29 cellular contexts compared by ENCODE assay signal in genomic region chr20:2816030-2816582, GRCh38. TPM values are rescaled to one million over a fixed set of nuclear protein-coding genes. Genes with fewer than 3 reads are reported as not detected.
DNase-seq lines count a peak whose midpoint lies in the region; ATAC-seq and TF ChIP-seq lines count a peak whose summit lies in the region.
"Had no signal": no experiment of that assay in that cellular context is flagged by ENCODE, and none has a peak within 500 bp of the region (broad histone marks: within the 10 kb centered on the region; RNA-seq: fewer than 3 reads in every experiment).

Gene TMEM239, plus strand, starts transcription at chr20:2816364. Its CDS starts 191 bp downstream, at chr20:2816555.

- H3K27ac Mint-ChIP-seq in endodermal cell = peak within 1 kb of the TSS; percentile 44
- H3K27ac Mint-ChIP-seq: stimulated activated naive B cell treated with anti-CD40 and anti-IgM and Interleukin-4, amounts not matched to agents 10 μg/mL and 1 μg/mL and 100 μg/mL, for 72 hours had no signal

- H3K4me3 Mint-ChIP-seq in endodermal cell = no peak within 1 kb of the TSS
- H3K4me3 Mint-ChIP-seq: central memory CD8-positive, alpha-beta T cell; stimulated activated naive B cell treated with anti-CD40 and anti-IgM and Interleukin-4, amounts not matched to agents 10 μg/mL and 1 μg/mL and 100 μg/mL, for 72 hours had no signal

- peaks cover 60% of the 10 kb centered on the region for H3K27me3 Mint-ChIP-seq in endodermal cell (ENCODE audit: insufficient read depth)

- peaks cover 11% of the 10 kb centered on the region for H3K9me3 ChIP-seq in SK-N-SH
- no peaks in the 10 kb centered on the region for H3K9me3 ChIP-seq in Karpas-422 (ENCODE audit: low read length)
- peaks cover 9% of the 10 kb centered on the region for H3K9me3 ChIP-seq in endodermal cell (ENCODE audit: control insufficient read depth, low read length)
- no peaks in the 10 kb centered on the region for H3K9me3 ChIP-seq in skeletal muscle satellite cell (replicated peaks; ENCODE audit: low read length)
- H3K9me3 ChIP-seq: neutrophil had no signal

- ATAC-seq in SK-N-SH treated with all-trans-retinoic acid at 6 μM for 48 hours = no peak
- ATAC-seq: activated CD4-positive, CD25-positive, alpha-beta regulatory T cell treated with anti-CD3 and anti-CD28 coated beads, Interleukin-2, amount 50 U/mL, for 24 hours; left lobe of liver; stimulated activated naive B cell treated with anti-CD40 and anti-IgM and Interleukin-4, amounts not matched to agents 10 μg/mL and 1 μg/mL and 100 μg/mL, for 72 hours had no signal

- H3K4me2 ChIP-seq in SK-N-SH (peak within 1 kb of the TSS; percentile 83), Karpas-422 (ENCODE audit: low read depth, low read length, poor library complexity, severe bottlenecking) (no peak within 1 kb of the TSS), skeletal muscle satellite cell (ENCODE audit: low read length) (peak within 1 kb of the TSS; percentile 54)

- H3F3A ChIP-seq in SK-N-SH (replicated peaks; ENCODE audit: insufficient read depth) = peaks cover 13% of the 10 kb centered on the region

- no peak for TF ChIP-seq CTCF in SK-N-SH (IDR thresholded peaks at IDR 0.05)
- no peak for TF ChIP-seq CTCF in endodermal cell (conservative IDR thresholded peaks at IDR 0.05)

- H3K79me2 ChIP-seq in SK-N-SH (ENCODE audit: insufficient read depth) (no peaks in the 10 kb centered on the region), Karpas-422 (ENCODE audit: low read length) (no peaks in the 10 kb centered on the region)

- CTCF ChIA-PET in SK-N-SH (lab: Yijun Ruan, JAX) = no interaction called here

- 80% methylated on average over 8 of the region's 10 CpGs for WGBS in SK-N-SH (ENCODE audit: low lambda C conversion rate)
- WGBS in endodermal cell (ENCODE audit: insufficient coverage in 1 of 2, insufficient read length in 1 of 2), 2 experiments = 77 to 86% methylated on average over 5 to 10 of the region's 10 CpGs

- H3K9me3 Mint-ChIP-seq in endodermal cell = peaks cover 20% of the 10 kb centered on the region
- H3K9me3 Mint-ChIP-seq: central memory CD8-positive, alpha-beta T cell had no signal

- H3K9me2 ChIP-seq in SK-N-SH = no peaks in the 10 kb centered on the region
- no peaks in the 10 kb centered on the region for H3K9me2 ChIP-seq in Karpas-422 (replicated peaks; ENCODE audit: insufficient read depth, low read length)

- H3K4me3 ChIP-seq in SK-N-SH (ENCODE audit: low read depth in 2 of 2, low read length in 1 of 2) = no peak within 1 kb of the TSS
- no peak within 1 kb of the TSS for H3K4me3 ChIP-seq in Karpas-422 (ENCODE audit: low read length)
- no peak within 1 kb of the TSS for H3K4me3 ChIP-seq in endodermal cell (ENCODE audit: low read length)
- H3K4me3 ChIP-seq in skeletal muscle satellite cell (ENCODE audit: low read length) = no peak within 1 kb of the TSS
- H3K4me3 ChIP-seq: esophagus muscularis mucosa, tibial nerve had no signal

- H3K4me1 ChIP-seq in SK-N-SH (ENCODE audit: control insufficient read depth in 1 of 2, insufficient read depth in 2 of 2, low read depth in 1 of 2, low read length in 1 of 2) (peaks cover 10 to 18% of the 10 kb centered on the region in 2 experiments; a peak in 2 of 4 replicates), Karpas-422 (ENCODE audit: low read length) (no peaks in the 10 kb centered on the region), endodermal cell (ENCODE audit: control insufficient read depth, insufficient read depth, low read length) (peaks cover 5% of the 10 kb centered on the region), skeletal muscle satellite cell (ENCODE audit: control insufficient read depth, insufficient read depth, low read length) (peaks cover 28% of the 10 kb centered on the region)

- H3K36me3 Mint-ChIP-seq in endodermal cell (ENCODE audit: low read depth) = no peaks in the 10 kb centered on the region

- peak; percentile 20 for DNase-seq in SK-N-SH
- no peak for DNase-seq in Karpas-422
- peak; percentile 37 for DNase-seq in endodermal cell
- DNase-seq in NCI-H510A treated with DMSO at 0.1 percent for 48 hours (lab: John Stamatoyannopoulos, UW) = no peak
- DNase-seq in amniotic stem cell (lab: John Stamatoyannopoulos, UW) = no peak
- no peak for DNase-seq in retina
- DNase-seq: amygdala; effector CD8-positive, alpha-beta T cell; GDM1; glutamatergic neuron; NCI-H1105; NCI-H2107; NCI-H526 treated with DMSO at 0.1 percent for 48 hours; stimulated activated naive B cell treated with anti-CD40 and anti-IgM and Interleukin-4, amounts not matched to agents 10 μg/mL and 1 μg/mL and 100 μg/mL, for 72 hours had no signal

- H3K36me3 ChIP-seq in SK-N-SH (replicated peaks in 1 of 2; ENCODE audit: control insufficient read depth in 1 of 2, insufficient read depth in 2 of 2, low read length in 1 of 2) = no peaks in the 10 kb centered on the region
- H3K36me3 ChIP-seq in Karpas-422 (ENCODE audit: insufficient read depth, low read length) = no peaks in the 10 kb centered on the region
- no peaks in the 10 kb centered on the region for H3K36me3 ChIP-seq in endodermal cell (ENCODE audit: control insufficient read depth, insufficient read depth, low read length)
- H3K36me3 ChIP-seq in skeletal muscle satellite cell (ENCODE audit: insufficient read depth, low read length) = no peaks in the 10 kb centered on the region
- H3K36me3 ChIP-seq: esophagus muscularis mucosa, neutrophil, tibial nerve had no signal

- H3K4me1 Mint-ChIP-seq in endodermal cell = peaks cover 19% of the 10 kb centered on the region

- TF ChIP-seq RAD21 in SK-N-SH (IDR thresholded peaks at IDR 0.05; ENCODE audit: low read length) = no peak

- POLR2A ChIA-PET in SK-N-SH (lab: Yijun Ruan, JAX) = no interaction called here

- H3K27ac ChIP-seq in SK-N-SH (ENCODE audit: low read depth in 2 of 2, low read length in 1 of 2) (peak within 1 kb of the TSS in 1 of 2 experiments; percentile 72; a peak in 1 of 4 replicates), Karpas-422 (ENCODE audit: low read length) (no peak within 1 kb of the TSS), endodermal cell (ENCODE audit: low read depth, low read length) (no peak within 1 kb of the TSS)
- H3K27ac ChIP-seq: 22Rv1, C4-2B, esophagus muscularis mucosa, neutrophil, tibial nerve had no signal

- H3K27me3 ChIP-seq in SK-N-SH (ENCODE audit: insufficient read depth) (no peaks in the 10 kb centered on the region), Karpas-422 (ENCODE audit: low read length) (no peaks in the 10 kb centered on the region), endodermal cell (ENCODE audit: control insufficient read depth, insufficient read depth, low read length, poor library complexity, severe bottlenecking) (peaks cover 24% of the 10 kb centered on the region), skeletal muscle satellite cell (ENCODE audit: control insufficient read depth, insufficient read depth, low read length) (peaks cover 21% of the 10 kb centered on the region)

- H3K9ac ChIP-seq in SK-N-SH = peak within 1 kb of the TSS; percentile 20; the same call in 1 of the 2 replicates
- H3K9ac ChIP-seq in Karpas-422 (ENCODE audit: low read length) = peak within 1 kb of the TSS; percentile 36
- no peak within 1 kb of the TSS for H3K9ac ChIP-seq in endodermal cell (ENCODE audit: extremely low read depth, low read length, poor library complexity, severe bottlenecking)
- H3K9ac ChIP-seq in skeletal muscle satellite cell (ENCODE audit: low read depth, low read length) = no peak within 1 kb of the TSS

- H2AFZ ChIP-seq in SK-N-SH (ENCODE audit: low read depth) (no peak within 1 kb of the TSS), Karpas-422 (ENCODE audit: low read length) (peak within 1 kb of the TSS; percentile 89; the same call in 1 of the 2 replicates)

- H4K20me1 ChIP-seq in SK-N-SH (ENCODE audit: insufficient read depth) (no peaks in the 10 kb centered on the region), Karpas-422 (ENCODE audit: insufficient read depth, low read depth, low read length) (no peaks in the 10 kb centered on the region)

- no peak for TF ChIP-seq EP300 in SK-N-SH (IDR thresholded peaks at IDR 0.05; ENCODE audit: borderline replicate concordance in 1 of 2, low read depth in 1 of 2, low read length in 1 of 2)

TF ChIP-seq in SK-N-SH, 30 proteins besides CTCF, POLR2A, EP300 and RAD21:
- TF ChIP-seq FOXJ3 (CRISPR knock-in tag; IDR thresholded peaks at IDR 0.05) (no peak), USF1 (IDR thresholded peaks at IDR 0.05; ENCODE audit: borderline replicate concordance, low read depth) (no peak), FOXM1 (IDR thresholded peaks at IDR 0.05; ENCODE audit: low read depth) (no peak)

TF ChIP-seq in SK-N-SH treated with all-trans-retinoic acid at 6 μM for 48 hours, 23 proteins besides CTCF, POLR2A, EP300 and RAD21:
- TF ChIP-seq ZFP3 (CRISPR knock-in tag; IDR thresholded peaks at IDR 0.05) (no peak), ZFP30 (CRISPR knock-in tag; IDR thresholded peaks at IDR 0.05) (no peak), ESRRG (CRISPR knock-in tag; IDR thresholded peaks at IDR 0.05) (no peak), TCF4 (CRISPR knock-in tag; IDR thresholded peaks at IDR 0.05; ENCODE audit: borderline replicate concordance) (no peak), BACH2 (CRISPR knock-in tag; IDR thresholded peaks at IDR 0.05; ENCODE audit: borderline replicate concordance) (no peak), PPARA (CRISPR knock-in tag; IDR thresholded peaks at IDR 0.05; ENCODE audit: borderline replicate concordance) (no peak), ZNF8 (CRISPR knock-in tag; IDR thresholded peaks at IDR 0.05) (no peak), TOX (CRISPR knock-in tag; IDR thresholded peaks at IDR 0.05; ENCODE audit: borderline replicate concordance) (no peak), CREB5 (CRISPR knock-in tag; IDR thresholded peaks at IDR 0.05; ENCODE audit: low read depth) (no peak), ZC3H10 (CRISPR knock-in tag; IDR thresholded peaks at IDR 0.05) (no peak), SNAI2 (CRISPR knock-in tag; IDR thresholded peaks at IDR 0.05) (no peak), ZNF565 (CRISPR knock-in tag; conservative IDR thresholded peaks at IDR 0.05; ENCODE audit: low read depth) (no peak)

RNA-seq across cellular contexts. Expression of gene TMEM239, which starts in this region (rescaled TPM):
- 0.02 and 0.10 TPM in 2 replicates for polyA plus RNA-seq in SK-N-SH (2012; rRNA removed)
- polyA plus RNA-seq in SK-N-SH (2012; cell fraction: cytosol; rRNA removed) = 0.03 and 0.05 TPM in 2 replicates
- polyA plus RNA-seq in SK-N-SH (2012; cell fraction: nucleus; rRNA removed) = 0.46 and 0.64 TPM in 2 replicates
- total RNA-seq in Karpas-422 (2014; rRNA removed; shearing (Covaris generic); ENCODE audit: low replicate concordance) = not detected in 2 replicates
- total RNA-seq in endodermal cell = not detected
- polyA plus RNA-seq in endodermal cell (2013, experiment 1 of 2) = not detected
- polyA plus RNA-seq in endodermal cell (2013, experiment 2 of 2) = not detected
- not detected in 2 replicates for total RNA-seq in skeletal muscle satellite cell (2012; rRNA removed)
- total RNA-seq: activated CD8-positive, alpha-beta memory T cell treated with anti-CD3 and anti-CD28 coated beads for 36 hours; esophagus muscularis mucosa; H1; left lobe of liver; mononuclear cell; OCI-LY7; SK-MEL-5; tibial nerve had no signal
- polyA plus RNA-seq: H1 had no signal

Comparison
In these comparisons a context has a peak if more than half of its experiments do, and no peak if none do; other contexts are left out.
1. Peak in DNase-seq, H3K9ac ChIP-seq and H3K4me2 ChIP-seq in SK-N-SH; RNA of the gene not detected or under 1 TPM.
2. Peak in DNase-seq in endodermal cell; RNA of the gene not detected or under 1 TPM.